In genomic region chr2:61328707-61329251, GRCh38 we compare ENCODE assay signal across 9 cellular contexts.
A peak's percentile ranks its signal among the peaks of the same experiment; 100 is the strongest.
DNase-seq lines count a peak whose midpoint lies in the region; ATAC-seq, FAIRE-seq and TF ChIP-seq lines count a peak whose summit lies in the region.
"Had no signal": no experiment of that assay in that cellular context is flagged by ENCODE, and none has a peak within 500 bp of the region (broad histone marks: within the 10 kb centered on the region; RNA-seq: fewer than 3 reads in every experiment).

No MANE protein-coding gene starts in this region.

- H3K4me1 ChIP-seq in right atrium auricular region: no peaks in the 10 kb centered on the region

- peak; percentile 71 for DNase-seq in BJ (ENCODE audit: low read depth)
- no peak for DNase-seq in GM18507 (ENCODE audit: extremely low spot score, insufficient read length, low read depth)
- DNase-seq in SIG-M5 (lab: John Stamatoyannopoulos, UW): peak; percentile 8
- peak in 1 of 2 donors; percentile 23 for DNase-seq in left colon
- DNase-seq in right atrium auricular region (ENCODE audit: low spot score): no peak
- no peak for DNase-seq in NCI-H1092 (lab: John Stamatoyannopoulos, UW)
- DNase-seq: activated B cell treated with CpG ODN at 0.5 μM for 24 hours had no signal

- peak; percentile 36 for FAIRE-seq in GM18507 (lab: Jason Lieb, UNC)

- H3K4me3 ChIP-seq in BJ (ENCODE audit: low read depth, low read length) (no peak overlapping the region), right atrium auricular region (no peak overlapping the region)

- POLR2A ChIA-PET in BJ (lab: Charles Lee): no interaction called here

- ATAC-seq in left colon (peak; percentile 98), GM18502 (IDR thresholded peaks at IDR 0.05; ENCODE audit: poor library complexity, unreplicated experiment) (no peak), GM19324 (IDR thresholded peaks at IDR 0.05; ENCODE audit: low FRiP score, unreplicated experiment) (no peak)

- no peaks in the 10 kb centered on the region for H3K9me3 ChIP-seq in right atrium auricular region

- intact Hi-C loops in left colon (cut with DNase I, micrococcal nuclease): no loop called here

- CTCF ChIA-PET in BJ (lab: Yijun Ruan, JAX): no interaction called here

- no peak overlapping the region for H3K27ac ChIP-seq in right atrium auricular region

- TF ChIP-seq CTCF in BJ (IDR thresholded peaks at IDR 0.05; ENCODE audit: insufficient read depth, low read depth, low read length): no peak
- TF ChIP-seq CTCF in right atrium auricular region (IDR thresholded peaks at IDR 0.05): no peak

- H3K36me3 ChIP-seq in BJ (ENCODE audit: control insufficient read depth, insufficient read depth, low read length): peaks cover 4% of the 10 kb centered on the region
- peaks cover 33% of the 10 kb centered on the region for H3K36me3 ChIP-seq in right atrium auricular region

- H3K27me3 ChIP-seq in BJ (ENCODE audit: control insufficient read depth, insufficient read depth, low read length) (no peaks in the 10 kb centered on the region), right atrium auricular region (no peaks in the 10 kb centered on the region)

Comparison
In these comparisons a context has a peak if more than half of its experiments do, and no peak if none do; other contexts are left out.
1. DNase-seq: peak in BJ (single experiment) and SIG-M5 (single experiment); none in GM18507 (single experiment), right atrium auricular region (single experiment) and NCI-H1092 (single experiment).